1 cellular context compared by ENCODE assay signal in genomic region chr15:98657721-98658120, GRCh38.
TF ChIP-seq lines count a peak whose summit lies in the region.

No MANE protein-coding gene starts in this region.

TF ChIP-seq in WTC11, 78 proteins besides CTCF, POLR2A, EP300 and RAD21 (continued from another document):
- TF ChIP-seq ARID4B (CRISPR knock-in tag; IDR thresholded peaks at IDR 0.05; ENCODE audit: borderline replicate concordance) (no peak), ZNF281 (CRISPR knock-in tag; IDR thresholded peaks at IDR 0.05) (no peak)
TF ChIP-seq in WTC11: peak in this region for 0.
